In genomic region chr4:141283152-141283551, GRCh38 we compare ENCODE assay signal across 7 cellular contexts.
"Had no signal": no experiment of that assay in that cellular context is flagged by ENCODE, and none has a peak within 500 bp of the region (broad histone marks: within the 10 kb centered on the region; RNA-seq: fewer than 3 reads in every experiment).

No MANE protein-coding gene starts in this region.

- H3K36me3 Mint-ChIP-seq: IgD-negative memory B cell had no signal

- H3K27ac Mint-ChIP-seq: H9, IgD-negative memory B cell had no signal

- ATAC-seq: HepG2 had no signal

- DNase-seq: GOT3, H9, HCEC 1CT, KG1 had no signal

- H3K9me3 Mint-ChIP-seq: H9 had no signal

- H3K4me1 Mint-ChIP-seq: H9 had no signal

- H3K4me3 Mint-ChIP-seq: H9, IgD-negative memory B cell had no signal

- H3K27ac ChIP-seq: HL-60 had no signal
